16 cellular contexts compared by ENCODE assay signal in the genomic region with DNA sequence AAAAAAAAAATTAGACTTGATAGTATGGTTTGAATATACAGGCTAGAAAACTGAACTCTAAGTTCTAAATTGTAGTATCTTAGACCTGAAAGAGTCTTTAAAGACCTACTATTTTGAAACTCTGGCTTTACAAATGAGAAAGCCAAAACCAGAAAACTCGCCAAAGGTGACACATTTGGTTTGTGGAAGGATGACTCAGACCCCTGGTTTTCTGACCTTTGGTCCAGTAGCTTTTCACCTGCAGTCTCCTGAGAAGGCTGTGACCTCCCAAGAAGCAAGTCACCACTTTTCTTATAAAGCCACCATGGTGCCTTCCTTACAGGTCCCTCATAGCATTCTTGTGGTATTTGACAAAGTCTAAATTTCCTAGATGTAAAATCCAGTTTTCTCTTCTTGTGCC.
DNase-seq lines count a peak whose midpoint lies in the region; ATAC-seq lines count a peak whose summit lies in the region.
"Had no signal": no experiment of that assay in that cellular context is flagged by ENCODE, and none has a peak within 500 bp of the region (broad histone marks: within the 10 kb centered on the region; RNA-seq: fewer than 3 reads in every experiment).

No MANE protein-coding gene starts in this region.

- H3K9me3 ChIP-seq in HAP-1, result no peaks in the 10 kb centered on the region
- H3K9me3 ChIP-seq: gastrocnemius medialis, pancreas, vagina had no signal

- peak; percentile 8 for DNase-seq in stimulated activated CD4-positive, alpha-beta T cell treated with anti-CD3 and anti-CD28 coated beads, Interleukin-15, amount 100 ng/mL, for 24 hours
- no peak for DNase-seq in stimulated activated CD4-positive, alpha-beta T cell treated with anti-CD3 and anti-CD28 coated beads, Interleukin-4, amount 100 ng/mL, for 24 hours
- DNase-seq in RKO (ENCODE audit: low spot score) (peak; percentile 17), amniotic stem cell (lab: John Stamatoyannopoulos, UW) (no peak), UCSD-AML1 (lab: John Stamatoyannopoulos, UW; ENCODE audit: unreplicated experiment) (no peak), HT-29 (ENCODE audit: low spot score) (no peak), HAP-1 (ENCODE audit: low spot score in 2 of 2) (no peak)
- DNase-seq: activated CD4-positive, CD25-positive, alpha-beta regulatory T cell; DMS79 treated with DMSO at 0.1 percent for 48 hours; endodermal cell; gastrocnemius medialis; midbrain; pancreas; SW 1271 had no signal

- H3K36me3 ChIP-seq in HAP-1 (replicated peaks), result no peaks in the 10 kb centered on the region
- H3K36me3 ChIP-seq: gastrocnemius medialis, pancreas, vagina had no signal

- no peaks in the 10 kb centered on the region for H3K27me3 ChIP-seq in HAP-1 (ENCODE audit: low read depth)
- H3K27me3 ChIP-seq: gastrocnemius medialis, pancreas, vagina had no signal

- H3K4me3 ChIP-seq in HAP-1, result no peak overlapping the region
- H3K4me3 ChIP-seq: gastrocnemius medialis, pancreas, vagina had no signal

- in situ Hi-C loops in HAP-1 (cut with MboI; ENCODE audit: low sequenced_read_pairs), result no loop called here

- peak; percentile 62 for ATAC-seq in HG02610 (IDR thresholded peaks at IDR 0.05; ENCODE audit: unreplicated experiment)
- ATAC-seq: gastrocnemius medialis, pancreas had no signal

- H3K4me1 ChIP-seq in HAP-1, result no peaks in the 10 kb centered on the region
- H3K4me1 ChIP-seq: gastrocnemius medialis, pancreas, vagina had no signal

Comparison
In these comparisons a context has a peak if more than half of its experiments do, and no peak if none do; other contexts are left out.
1. DNase-seq: peak in stimulated activated CD4-positive, alpha-beta T cell treated with anti-CD3 and anti-CD28 coated beads, Interleukin-15, amount 100 ng/mL, for 24 hours (single experiment) and RKO (single experiment); none in stimulated activated CD4-positive, alpha-beta T cell treated with anti-CD3 and anti-CD28 coated beads, Interleukin-4, amount 100 ng/mL, for 24 hours (single experiment), amniotic stem cell (single experiment), UCSD-AML1 (single experiment), HT-29 (single experiment) and HAP-1 (0 of 2).